Comparison of ENCODE assay signal across 20 cellular contexts in the genomic region with DNA sequence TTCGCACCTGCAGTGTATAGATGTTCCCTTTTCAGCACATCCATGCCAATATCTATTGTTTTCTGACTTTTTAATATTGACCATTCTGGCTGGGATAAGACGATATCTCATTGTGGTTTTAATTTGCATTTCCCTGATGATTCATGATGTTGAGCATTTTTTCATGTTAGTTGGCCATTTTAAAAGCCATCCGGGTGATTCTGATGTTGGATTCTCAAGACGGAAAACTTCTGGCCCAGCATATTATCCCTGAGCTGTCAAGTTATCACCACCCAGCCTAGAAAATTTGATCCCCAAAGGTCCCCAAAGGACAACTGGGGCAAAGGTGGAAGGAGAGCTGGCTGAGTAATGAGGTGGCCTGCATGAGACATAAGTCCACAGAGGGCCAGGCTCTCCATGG.
DNase-seq lines count a peak whose midpoint lies in the region; ATAC-seq and TF ChIP-seq lines count a peak whose summit lies in the region.
"Had no signal": no experiment of that assay in that cellular context is flagged by ENCODE, and none has a peak within 500 bp of the region (broad histone marks: within the 10 kb centered on the region; RNA-seq: fewer than 3 reads in every experiment).

No MANE protein-coding gene starts in this region.

- peaks cover 0 to 2% (median 0%) of the 10 kb centered on the region in 6 donors for H3K9me3 Mint-ChIP-seq in immature natural killer cell
- H3K9me3 Mint-ChIP-seq: CD8-positive, alpha-beta T cell had no signal

- peak overlapping the region; percentile 29 to 47 for H3K27ac ChIP-seq in tibial artery
- no peak overlapping the region for H3K27ac ChIP-seq in PC-3 (ENCODE audit: low read length)
- H3K27ac ChIP-seq: BLaER1 had no signal

- no peaks in the 10 kb centered on the region for H3K9me2 ChIP-seq in PC-3 (replicated peaks; ENCODE audit: low read length)
- H3K9me2 ChIP-seq: SK-N-SH had no signal

- H3K36me3 Mint-ChIP-seq in immature natural killer cell = no peaks in the 10 kb centered on the region
- H3K36me3 Mint-ChIP-seq: CD8-positive, alpha-beta T cell had no signal

- H3K36me3 ChIP-seq in tibial artery (no peaks in the 10 kb centered on the region), PC-3 (ENCODE audit: low read depth, low read length) (no peaks in the 10 kb centered on the region)
- H3K36me3 ChIP-seq: BLaER1 had no signal

- TF ChIP-seq CTCF in tibial artery (IDR thresholded peaks at IDR 0.05) (no peak), PC-3 (conservative IDR thresholded peaks at IDR 0.05; ENCODE audit: low read depth, low read length) (no peak)

- POLR2A ChIA-PET in PC-3 (lab: Charles Lee; ENCODE audit: unreplicated experiment) = no interaction called here

- H3K79me2 ChIP-seq in PC-3 (ENCODE audit: low read length) = no peaks in the 10 kb centered on the region

- H3K4me3 ChIP-seq in tibial artery = no peak overlapping the region
- no peak overlapping the region for H3K4me3 ChIP-seq in PC-3 (ENCODE audit: low read length)
- H3K4me3 ChIP-seq: BLaER1 had no signal

- BruUV-seq in PC-3 (replicated peaks; lab: Mats Ljungman, UMichigan) = no TSS peak

- H3K4me2 ChIP-seq in PC-3 (ENCODE audit: low read length) = no peak overlapping the region
- H3K4me2 ChIP-seq: BLaER1, SK-N-SH had no signal

- H3K27me3 Mint-ChIP-seq in immature natural killer cell (ENCODE audit: low read depth in 3 of 3) = peaks cover 11 to 21% (median 16%) of the 10 kb centered on the region in 3 donors

- no peak overlapping the region for H3K27ac Mint-ChIP-seq in immature natural killer cell
- H3K27ac Mint-ChIP-seq: CD8-positive, alpha-beta T cell had no signal

- no peaks in the 10 kb centered on the region for H3F3A ChIP-seq in PC-3 (ENCODE audit: low read length, unreplicated experiment)

- CTCF ChIA-PET in PC-3 (lab: Charles Lee) = no interaction called here

- H3K9ac ChIP-seq in PC-3 (ENCODE audit: low read length) = no peak overlapping the region
- H3K9ac ChIP-seq: BLaER1, SK-N-SH had no signal

- H3K9me3 ChIP-seq in tibial artery (no peaks in the 10 kb centered on the region), PC-3 (ENCODE audit: low read length) (no peaks in the 10 kb centered on the region)
- H3K9me3 ChIP-seq: SK-N-SH had no signal

- intact Hi-C loops in tibial artery (cut with DNase I; ENCODE audit: low total_unique reads) (loop anchor here (5.0 kb wide), 1 partner anchor 50 kb away; no protein-coding TSS in a partner anchor), PC-3 (cut with micrococcal nuclease) (no loop called here)

- no peak overlapping the region for H3K4me3 Mint-ChIP-seq in immature natural killer cell
- H3K4me3 Mint-ChIP-seq: CD8-positive, alpha-beta T cell had no signal

- ATAC-seq in GM18868 (IDR thresholded peaks at IDR 0.05; ENCODE audit: unreplicated experiment) (no peak), PC-3 (no peak)
- ATAC-seq: CD8-positive, alpha-beta T cell; Panc1 had no signal

- H2AFZ ChIP-seq in PC-3 (ENCODE audit: low read length) = no peak overlapping the region

- DNase-seq in HS-5 (ENCODE audit: low read depth) (peak; percentile 24), astrocyte of the hippocampus (ENCODE audit: low read depth, low spot score) (peak; percentile 13), fibroblast of peridontal ligament (ENCODE audit: extremely low read depth) (peak; percentile 59), tibial artery (no peak), immature natural killer cell (no peak), PC-3 (no peak)
- DNase-seq: CD8-positive, alpha-beta T cell; DMS79; GDM1; GOT3; Karpas-422; MM.1S; NCI-H1105; NCI-H1694; NCI-H2227 treated with DMSO at 0.1 percent for 48 hours; SHP77; SK-N-SH had no signal

- no peaks in the 10 kb centered on the region for H3K27me3 ChIP-seq in tibial artery
- H3K27me3 ChIP-seq in PC-3 (ENCODE audit: low read length) = peaks cover 40% of the 10 kb centered on the region

- H3K4me1 ChIP-seq in tibial artery = peaks cover 0 to 38% (median 20%) of the 10 kb centered on the region in 4 donors
- 0 out of 2 replicates have a peak, but pooled peaks cover 7% of the 10 kb centered on the region for H3K4me1 ChIP-seq in PC-3 (ENCODE audit: insufficient read depth, low read length)
- H3K4me1 ChIP-seq: BLaER1 had no signal

- H4K20me1 ChIP-seq in PC-3 (ENCODE audit: low read length) = no peaks in the 10 kb centered on the region

- peaks cover 6 to 11% of the 10 kb centered on the region in 2 donors for H3K4me1 Mint-ChIP-seq in immature natural killer cell

Comparison
In these comparisons a context has a peak if more than half of its experiments do, and no peak if none do; other contexts are left out.
1. DNase-seq: peak in HS-5 (single experiment), astrocyte of the hippocampus (single experiment) and fibroblast of peridontal ligament (single experiment); none in tibial artery (0 of 2), immature natural killer cell (0 of 3) and PC-3 (single experiment).